In the genomic region with DNA sequence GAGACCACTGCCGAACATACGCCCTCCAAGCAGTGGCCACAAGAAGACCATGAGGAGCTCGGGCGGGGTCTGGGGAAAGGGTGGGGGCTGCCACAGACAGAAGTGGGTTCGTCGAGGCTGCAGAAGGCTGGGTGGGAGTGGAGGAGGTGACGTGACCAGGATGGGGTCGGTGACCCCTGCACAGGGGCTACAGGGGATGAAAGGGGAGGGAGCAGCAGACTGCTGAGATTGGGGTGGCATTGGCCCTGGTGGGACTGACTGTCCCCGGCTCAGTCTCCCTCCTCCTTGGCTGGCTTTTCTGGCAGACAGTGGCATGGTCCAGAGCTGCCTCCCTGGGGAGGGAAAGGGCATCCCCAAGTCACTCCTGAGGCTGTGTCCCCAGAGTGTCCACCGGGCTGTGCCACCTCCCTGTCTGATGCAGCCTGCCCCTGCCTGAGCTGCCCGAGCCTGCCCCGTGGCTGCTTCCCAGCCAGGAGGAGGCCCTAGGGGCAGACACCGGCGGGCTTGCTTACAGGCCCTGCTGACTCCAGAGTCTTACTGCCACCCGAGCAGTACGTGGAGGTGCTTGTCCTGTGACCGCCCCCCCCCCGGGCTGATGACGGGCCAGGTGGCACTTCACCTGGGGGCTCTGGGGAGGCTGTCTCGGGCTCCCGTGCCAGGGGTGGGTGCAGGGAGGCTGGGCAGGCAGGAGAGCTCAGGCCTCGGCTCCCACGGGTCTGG, we compare ENCODE assay signal across 9 cellular contexts. TPM values are rescaled to one million over a fixed set of nuclear protein-coding genes. Genes with fewer than 3 reads are reported as not detected.
DNase-seq lines count a peak whose midpoint lies in the region; ATAC-seq, FAIRE-seq and TF ChIP-seq lines count a peak whose summit lies in the region.
"Had no signal": no experiment of that assay in that cellular context is flagged by ENCODE, and none has a peak within 500 bp of the region (broad histone marks: within the 10 kb centered on the region; RNA-seq: fewer than 3 reads in every experiment).

No MANE protein-coding gene starts in this region.

- FAIRE-seq in D721Med (lab: Jason Lieb, UNC): no peak

- intact Hi-C loops in CD14-positive monocyte (cut with micrococcal nuclease): loop anchor here (2.0 to 5.0 kb wide), 4 partner anchors 15 to 43 kb away; partner anchors contain the start of genes ADD1 (in 1 of the 2) and TNIP2 (in 1 of the 2)

- H3K36me3 ChIP-seq in Peyer's patch: no peaks in the 10 kb centered on the region

- TF ChIP-seq CTCF in CD14-positive monocyte (IDR thresholded peaks at IDR 0.05): no peak
- TF ChIP-seq CTCF in Peyer's patch (IDR thresholded peaks at IDR 0.05): no peak
- no peak for TF ChIP-seq CTCF in nephron progenitor cell (IDR thresholded peaks at IDR 0.05)
- no peak for TF ChIP-seq CTCF in D721Med (IDR thresholded peaks at IDR 0.05; ENCODE audit: insufficient read depth, missing control alignments)

- H3K9me3 Mint-ChIP-seq in CD14-positive monocyte (no peaks in the 10 kb centered on the region), nephron progenitor cell (no peaks in the 10 kb centered on the region)
- H3K9me3 Mint-ChIP-seq in effector memory CD8-positive, alpha-beta T cell: no peaks in the 10 kb centered on the region

- DNase-seq in CD14-positive monocyte (ENCODE audit: low spot score) (peak; percentile 62), Peyer's patch (peak in 2 of 3 donors; percentile 47 to 49), nephron progenitor cell (peak; percentile 12), GM03348 (ENCODE audit: low spot score) (no peak), HPDE6-E6E7 (ENCODE audit: extremely low spot score) (no peak), D721Med (ENCODE audit: insufficient read length, low spot score) (no peak), superior temporal gyrus (ENCODE audit: extremely low spot score) (no peak)
- no peak for DNase-seq in effector memory CD8-positive, alpha-beta T cell
- DNase-seq: dermis blood vessel endothelial cell had no signal

- H3K4me3 ChIP-seq in Peyer's patch: peak overlapping the region in 2 of 4 donors; percentile 1 to 2

- peak overlapping the region; percentile 41 to 83 (median 73) for H3K27ac ChIP-seq in Peyer's patch

- H3K27ac Mint-ChIP-seq in CD14-positive monocyte: peak overlapping the region; percentile 97 to 99 (median 99)
- peak overlapping the region; percentile 41 to 55 for H3K27ac Mint-ChIP-seq in effector memory CD8-positive, alpha-beta T cell
- no peak overlapping the region for H3K27ac Mint-ChIP-seq in nephron progenitor cell

- H3K27me3 Mint-ChIP-seq in CD14-positive monocyte (ENCODE audit: low read depth in 3 of 3): peaks cover 0 to 4% (median 2%) of the 10 kb centered on the region in 3 donors
- H3K27me3 Mint-ChIP-seq in effector memory CD8-positive, alpha-beta T cell: no peaks in the 10 kb centered on the region
- H3K27me3 Mint-ChIP-seq in nephron progenitor cell (ENCODE audit: low read depth, poor library complexity): peaks cover 2% of the 10 kb centered on the region

- H3K4me1 Mint-ChIP-seq in CD14-positive monocyte (peaks cover 77% of the 10 kb centered on the region), nephron progenitor cell (peaks cover 43% of the 10 kb centered on the region)
- peaks cover 18 to 25% of the 10 kb centered on the region in 2 donors for H3K4me1 Mint-ChIP-seq in effector memory CD8-positive, alpha-beta T cell (ENCODE audit: low read depth in 2 of 2)

- no peaks in the 10 kb centered on the region for H3K27me3 ChIP-seq in Peyer's patch

- H3K4me3 Mint-ChIP-seq in CD14-positive monocyte (peak overlapping the region; percentile 96 to 97), nephron progenitor cell (no peak overlapping the region)
- H3K4me3 Mint-ChIP-seq in effector memory CD8-positive, alpha-beta T cell: peak overlapping the region; percentile 53 to 69

- H3K9me3 ChIP-seq in Peyer's patch: no peaks in the 10 kb centered on the region

- TF ChIP-seq POLR2A in Peyer's patch (IDR thresholded peaks at IDR 0.05): no peak

- H3K4me1 ChIP-seq in Peyer's patch: peaks cover 23 to 96% (median 51%) of the 10 kb centered on the region in 4 donors

- peaks cover 51 to 74% of the 10 kb centered on the region in 2 donors for H3K36me3 Mint-ChIP-seq in CD14-positive monocyte
- no peaks in the 10 kb centered on the region for H3K36me3 Mint-ChIP-seq in effector memory CD8-positive, alpha-beta T cell (ENCODE audit: insufficient read depth)
- H3K36me3 Mint-ChIP-seq in nephron progenitor cell (ENCODE audit: low read depth): no peaks in the 10 kb centered on the region

- no peak for ATAC-seq in effector memory CD8-positive, alpha-beta T cell (replicated peaks)

RNA-seq across cellular contexts. Expression of gene SH3BP2, which starts 7.2 kb away (rescaled TPM):
- 10 to 100 TPM; 19.1 to 26.9 TPM for polyA plus RNA-seq in CD14-positive monocyte
- 100 to 1,000 TPM in 2 of 4 donors, 10 to 100 TPM in 2; 54.8 to 208 (median 102) TPM for total RNA-seq in Peyer's patch

RNA-seq across cellular contexts. Expression of gene ADD1, which starts 43.5 kb away (rescaled TPM):
- polyA plus RNA-seq in CD14-positive monocyte: 100 to 1,000 TPM in 1 of 2 donors, 10 to 100 TPM in 1; 76.1 to 103 TPM
- total RNA-seq in Peyer's patch: 100 to 1,000 TPM; 290 to 470 (median 372) TPM

RNA-seq across cellular contexts. Expression of gene TNIP2, which starts 44.0 kb away (rescaled TPM):
- polyA plus RNA-seq in CD14-positive monocyte: 10 to 100 TPM; 27.6 to 28.2 TPM
- 100 to 1,000 TPM; 135 to 255 (median 145) TPM for total RNA-seq in Peyer's patch

Comparison
In these comparisons a context has a peak if more than half of its experiments do, and no peak if none do; other contexts are left out.
1. DNase-seq: peak in CD14-positive monocyte (single experiment), Peyer's patch (2 of 3) and nephron progenitor cell (single experiment); none in effector memory CD8-positive, alpha-beta T cell (0 of 3), GM03348 (single experiment), HPDE6-E6E7 (single experiment), D721Med (single experiment) and superior temporal gyrus (single experiment).